21 cellular contexts compared by ENCODE assay signal in the genomic region with DNA sequence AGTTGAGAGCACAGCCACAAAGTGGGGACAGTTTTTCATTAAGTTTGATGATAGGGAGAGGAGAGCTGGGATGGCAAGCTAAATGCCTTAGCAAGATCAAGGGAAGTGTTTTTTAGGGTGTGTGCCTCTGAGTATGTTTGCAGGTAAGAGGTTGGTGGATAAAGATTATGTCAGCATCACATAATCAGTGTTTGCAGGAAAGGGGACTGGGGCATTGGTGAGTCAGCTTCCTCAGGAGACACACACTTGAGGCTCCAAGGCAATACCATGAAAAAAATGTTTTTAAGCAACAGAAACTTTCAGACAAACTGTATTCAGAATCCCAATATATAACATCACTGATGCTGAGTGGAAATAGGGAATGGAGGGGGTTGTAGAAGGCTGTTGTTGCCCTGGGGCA. TPM values are rescaled to one million over a fixed set of nuclear protein-coding genes. Genes with fewer than 3 reads are reported as not detected.
DNase-seq lines count a peak whose midpoint lies in the region; FAIRE-seq and TF ChIP-seq lines count a peak whose summit lies in the region.
"Had no signal": no experiment of that assay in that cellular context is flagged by ENCODE, and none has a peak within 500 bp of the region (broad histone marks: within the 10 kb centered on the region; RNA-seq: fewer than 3 reads in every experiment).

No MANE protein-coding gene starts in this region.

- H4K20me1 ChIP-seq in astrocyte (ENCODE audit: insufficient read depth, low read length) = no peaks in the 10 kb centered on the region
- no peaks in the 10 kb centered on the region for H4K20me1 ChIP-seq in OCI-LY7 (ENCODE audit: insufficient read depth, low read length)
- H4K20me1 ChIP-seq: BLaER1 treated with 17β-estradiol and CSF1 and Interleukin-3, amounts not matched to agents 10 nM and 100 nM had no signal

- H3K27me3 Mint-ChIP-seq in activated CD4-positive, alpha-beta T cell treated with anti-CD3 and anti-CD28 coated beads, Interleukin-2, amount 10 ng/mL, durations not matched to agents 24 days and 14 days = peaks cover 2% of the 10 kb centered on the region
- H3K27me3 Mint-ChIP-seq in astrocyte (ENCODE audit: low read depth, unreplicated experiment) = peaks cover 4% of the 10 kb centered on the region
- H3K27me3 Mint-ChIP-seq: activated B cell treated with CpG ODN at 0.5 μM for 24 hours; activated naive CD4-positive, alpha-beta T cell treated with anti-CD3 and anti-CD28 coated beads, Interleukin-2, amount 50 U/mL, for 24 hours; central memory CD8-positive, alpha-beta T cell had no signal

- peak; percentile 63 for DNase-seq in activated CD4-positive, alpha-beta T cell treated with anti-CD3 and anti-CD28 coated beads, Interleukin-2, amount 10 ng/mL, durations not matched to agents 24 days and 14 days
- no peak for DNase-seq in activated CD4-positive, alpha-beta T cell treated with anti-CD3 and anti-CD28 coated beads for 4 hours
- DNase-seq in astrocyte (ENCODE audit: low read depth) (peak; percentile 50), iris pigment epithelial cell (ENCODE audit: low read depth) (peak; percentile 65), GOT3 (lab: John Stamatoyannopoulos, UW) (no peak), SJCRH30 (no peak), OCI-LY7 (ENCODE audit: low spot score) (no peak)
- DNase-seq: activated B cell treated with CpG ODN at 0.5 μM for 24 hours; effector CD8-positive, alpha-beta T cell; NCI-H1436 treated with DMSO at 0.1 percent for 48 hours; NK-92 treated with Interleukin-12 subunit alpha and Interleukin-12 subunit beta, amount 100 ng/mL, for 24 hours; right lobe of liver; SHP77 treated with DMSO at 0.1 percent for 48 hours; T-helper 2 cell had no signal

- H3K79me2 ChIP-seq in astrocyte (ENCODE audit: insufficient read depth, low read length) = no peaks in the 10 kb centered on the region
- H3K79me2 ChIP-seq in OCI-LY7 (ENCODE audit: insufficient read depth, low read depth, low read length) = no peaks in the 10 kb centered on the region

- H2AFZ ChIP-seq in astrocyte (ENCODE audit: low read depth, low read length) (no peak overlapping the region), OCI-LY7 (ENCODE audit: low read length) (no peak overlapping the region)

- no TSS peak for BruUV-seq in OCI-LY7 (replicated peaks; lab: Mats Ljungman, UMichigan)

- H3K4me3 Mint-ChIP-seq in activated CD4-positive, alpha-beta T cell treated with anti-CD3 and anti-CD28 coated beads, Interleukin-2, amount 10 ng/mL, durations not matched to agents 24 days and 14 days = no peak overlapping the region
- H3K4me3 Mint-ChIP-seq in astrocyte (ENCODE audit: unreplicated experiment) = no peak overlapping the region
- H3K4me3 Mint-ChIP-seq: activated B cell treated with CpG ODN at 0.5 μM for 24 hours; activated naive CD4-positive, alpha-beta T cell treated with anti-CD3 and anti-CD28 coated beads, Interleukin-2, amount 50 U/mL, for 24 hours; central memory CD8-positive, alpha-beta T cell had no signal

- H3K4me3 ChIP-seq in HEK293 (ENCODE audit: low read depth, low read length) = no peak overlapping the region
- no peak overlapping the region for H3K4me3 ChIP-seq in astrocyte (ENCODE audit: insufficient read depth, low read depth, low read length)
- no peak overlapping the region for H3K4me3 ChIP-seq in SJCRH30
- H3K4me3 ChIP-seq in OCI-LY7 (ENCODE audit: low read depth, low read length, poor library complexity, severe bottlenecking) = no peak overlapping the region
- H3K4me3 ChIP-seq: A549; BLaER1 treated with 17β-estradiol and CSF1 and Interleukin-3, amounts not matched to agents 10 nM and 100 nM; right lobe of liver; upper lobe of right lung had no signal

- CTCF ChIA-PET in HEK293 (lab: Yijun Ruan, JAX) = interaction anchor here (0.6 to 5.1 kb wide), 11 partner anchors 10 to 587 kb away, joined by 3 to 82 read pairs (median 5); no protein-coding TSS in a partner anchor
- CTCF ChIA-PET in OCI-LY7 (lab: Charles Lee; ENCODE audit: unreplicated experiment) = interaction anchor here (0.5 kb wide), 1 partner anchor 10 kb away, joined by 3 read pairs; no protein-coding TSS in a partner anchor

- H3K27me3 ChIP-seq in astrocyte (ENCODE audit: insufficient read depth, low read length) (peaks cover 9% of the 10 kb centered on the region), SJCRH30 (no peaks in the 10 kb centered on the region)
- H3K27me3 ChIP-seq: BLaER1 treated with 17β-estradiol and CSF1 and Interleukin-3, amounts not matched to agents 10 nM and 100 nM; right lobe of liver; upper lobe of right lung had no signal

- no peak overlapping the region for H3K27ac ChIP-seq in HEK293 (ENCODE audit: extremely low read depth, low read depth, low read length)
- no peak overlapping the region for H3K27ac ChIP-seq in astrocyte (ENCODE audit: low read depth, low read length)
- H3K27ac ChIP-seq in SJCRH30 = no peak overlapping the region
- H3K27ac ChIP-seq in OCI-LY7 (ENCODE audit: low read depth, low read length, poor library complexity, severe bottlenecking) = no peak overlapping the region
- H3K27ac ChIP-seq: A549; BLaER1 treated with 17β-estradiol and CSF1 and Interleukin-3, amounts not matched to agents 10 nM and 100 nM; right lobe of liver; upper lobe of right lung had no signal

- no peak overlapping the region for H3K9ac ChIP-seq in astrocyte (ENCODE audit: low read length)
- H3K9ac ChIP-seq: BLaER1 treated with 17β-estradiol and CSF1 and Interleukin-3, amounts not matched to agents 10 nM and 100 nM had no signal

- intact Hi-C loops in activated CD4-positive, alpha-beta T cell treated with anti-CD3 and anti-CD28 coated beads, Interleukin-2, amount 10 ng/mL, durations not matched to agents 24 days and 14 days (cut with micrococcal nuclease) = no loop called here
- intact Hi-C loops in OCI-LY7 (cut with micrococcal nuclease; ENCODE audit: unreplicated experiment) = no loop called here

- peaks cover 3% of the 10 kb centered on the region for H3K4me1 Mint-ChIP-seq in activated CD4-positive, alpha-beta T cell treated with anti-CD3 and anti-CD28 coated beads, Interleukin-2, amount 10 ng/mL, durations not matched to agents 24 days and 14 days
- no peaks in the 10 kb centered on the region for H3K4me1 Mint-ChIP-seq in astrocyte (ENCODE audit: low read depth, unreplicated experiment)
- H3K4me1 Mint-ChIP-seq: activated B cell treated with CpG ODN at 0.5 μM for 24 hours had no signal

- H3K27ac Mint-ChIP-seq in activated CD4-positive, alpha-beta T cell treated with anti-CD3 and anti-CD28 coated beads, Interleukin-2, amount 10 ng/mL, durations not matched to agents 24 days and 14 days = no peak overlapping the region
- no peak overlapping the region for H3K27ac Mint-ChIP-seq in astrocyte (ENCODE audit: unreplicated experiment)
- H3K27ac Mint-ChIP-seq: activated B cell treated with CpG ODN at 0.5 μM for 24 hours; activated naive CD4-positive, alpha-beta T cell treated with anti-CD3 and anti-CD28 coated beads, Interleukin-2, amount 50 U/mL, for 24 hours had no signal

- H3K36me3 Mint-ChIP-seq in activated CD4-positive, alpha-beta T cell treated with anti-CD3 and anti-CD28 coated beads, Interleukin-2, amount 10 ng/mL, durations not matched to agents 24 days and 14 days (ENCODE audit: low read depth) = no peaks in the 10 kb centered on the region
- no peaks in the 10 kb centered on the region for H3K36me3 Mint-ChIP-seq in astrocyte (ENCODE audit: low read depth, unreplicated experiment)
- H3K36me3 Mint-ChIP-seq: activated naive CD4-positive, alpha-beta T cell treated with anti-CD3 and anti-CD28 coated beads, Interleukin-2, amount 50 U/mL, for 24 hours had no signal

- H3K9me3 ChIP-seq in HEK293 (ENCODE audit: control insufficient read depth, insufficient read depth, low read depth, low read length) = no peaks in the 10 kb centered on the region
- no peaks in the 10 kb centered on the region for H3K9me3 ChIP-seq in astrocyte (ENCODE audit: insufficient read depth, low read depth, low read length)
- no peaks in the 10 kb centered on the region for H3K9me3 ChIP-seq in SJCRH30 (replicated peaks)
- no peaks in the 10 kb centered on the region for H3K9me3 ChIP-seq in OCI-LY7 (ENCODE audit: low read length)
- H3K9me3 ChIP-seq: A549; BLaER1 treated with 17β-estradiol and CSF1 and Interleukin-3, amounts not matched to agents 10 nM and 100 nM; right lobe of liver; upper lobe of right lung had no signal

- H3K4me2 ChIP-seq in astrocyte (ENCODE audit: low read length) (peak overlapping the region; percentile 57), OCI-LY7 (ENCODE audit: low read length) (no peak overlapping the region)
- H3K4me2 ChIP-seq: A549 had no signal

- H3K9me2 ChIP-seq in OCI-LY7 (ENCODE audit: insufficient read depth, low read length) = no peaks in the 10 kb centered on the region

- H3K36me3 ChIP-seq in HEK293 (ENCODE audit: control insufficient read depth in 2 of 2, insufficient read depth in 1 of 2, low read length in 2 of 2) (no peaks in the 10 kb centered on the region), astrocyte (ENCODE audit: insufficient read depth, low read length) (no peaks in the 10 kb centered on the region), SJCRH30 (no peaks in the 10 kb centered on the region), OCI-LY7 (ENCODE audit: insufficient read depth, low read length) (no peaks in the 10 kb centered on the region)
- H3K36me3 ChIP-seq: BLaER1 treated with 17β-estradiol and CSF1 and Interleukin-3, amounts not matched to agents 10 nM and 100 nM; right lobe of liver; upper lobe of right lung had no signal

- H3K9me3 Mint-ChIP-seq in activated CD4-positive, alpha-beta T cell treated with anti-CD3 and anti-CD28 coated beads, Interleukin-2, amount 10 ng/mL, durations not matched to agents 24 days and 14 days = no peaks in the 10 kb centered on the region
- H3K9me3 Mint-ChIP-seq in astrocyte (ENCODE audit: unreplicated experiment) = no peaks in the 10 kb centered on the region
- H3K9me3 Mint-ChIP-seq: activated B cell treated with CpG ODN at 0.5 μM for 24 hours; activated naive CD4-positive, alpha-beta T cell treated with anti-CD3 and anti-CD28 coated beads, Interleukin-2, amount 50 U/mL, for 24 hours; central memory CD8-positive, alpha-beta T cell had no signal

- no peak for FAIRE-seq in astrocyte (lab: Jason Lieb, UNC)
- FAIRE-seq: A549, GM18507 had no signal

- H3K4me1 ChIP-seq in HEK293 (ENCODE audit: control insufficient read depth, insufficient read depth, low read length) (peaks cover 12% of the 10 kb centered on the region), astrocyte (ENCODE audit: insufficient read depth, low read length) (peaks cover 15% of the 10 kb centered on the region), SJCRH30 (peaks cover 19% of the 10 kb centered on the region), OCI-LY7 (ENCODE audit: insufficient read depth, low read length, poor library complexity, severe bottlenecking) (no peaks in the 10 kb centered on the region)
- H3K4me1 ChIP-seq: right lobe of liver, upper lobe of right lung had no signal

- TF ChIP-seq CTCF in HEK293 (tag by site-specific recombination; IDR thresholded peaks at IDR 0.05) (no peak), astrocyte (IDR thresholded peaks at IDR 0.05; ENCODE audit: insufficient read depth, low read depth, low read length) (no peak), OCI-LY7 (conservative IDR thresholded peaks at IDR 0.05; ENCODE audit: low read length) (no peak)

- POLR2A ChIA-PET in HEK293 (lab: Yijun Ruan, JAX) = interaction anchor here (0.6 to 0.8 kb wide), 2 partner anchors 92 to 320 kb away, joined by 3 to 5 read pairs; no protein-coding TSS in a partner anchor
- POLR2A ChIA-PET in OCI-LY7 (lab: Charles Lee) = interaction anchor here (1.3 kb wide), 1 partner anchor 26 kb away, joined by 3 read pairs; the partner anchor contains the start of gene DTNB

RNA-seq across cellular contexts. Expression of gene DTNB, which starts 25.4 kb away (rescaled TPM):
- 25.8 and 30.5 TPM in 2 replicates for total RNA-seq in activated CD4-positive, alpha-beta T cell treated with anti-CD3 and anti-CD28 coated beads, Interleukin-2, amount 10 ng/mL, durations not matched to agents 24 days and 14 days
- total RNA-seq in astrocyte (5.1 and 5.9 TPM in 2 replicates), OCI-LY7 (2022) (28.3 and 32.2 TPM in 2 replicates)
- total RNA-seq in SJCRH30 (2014; rRNA removed; shearing (Covaris generic)) = 20.5 and 25.1 TPM in 2 replicates
- total RNA-seq in OCI-LY7 (2014; rRNA removed; shearing (Covaris generic)) = 9.3 and 16.1 TPM in 2 replicates

Comparison
In these comparisons a context has a peak if more than half of its experiments do, and no peak if none do; other contexts are left out.
1. DNase-seq: peak in activated CD4-positive, alpha-beta T cell treated with anti-CD3 and anti-CD28 coated beads, Interleukin-2, amount 10 ng/mL, durations not matched to agents 24 days and 14 days (single experiment), astrocyte (single experiment) and iris pigment epithelial cell (single experiment); none in activated CD4-positive, alpha-beta T cell treated with anti-CD3 and anti-CD28 coated beads for 4 hours (0 of 2), GOT3 (single experiment), SJCRH30 (0 of 2) and OCI-LY7 (single experiment).